Comparison of ENCODE assay signal across 2 cellular contexts in the genomic region with DNA sequence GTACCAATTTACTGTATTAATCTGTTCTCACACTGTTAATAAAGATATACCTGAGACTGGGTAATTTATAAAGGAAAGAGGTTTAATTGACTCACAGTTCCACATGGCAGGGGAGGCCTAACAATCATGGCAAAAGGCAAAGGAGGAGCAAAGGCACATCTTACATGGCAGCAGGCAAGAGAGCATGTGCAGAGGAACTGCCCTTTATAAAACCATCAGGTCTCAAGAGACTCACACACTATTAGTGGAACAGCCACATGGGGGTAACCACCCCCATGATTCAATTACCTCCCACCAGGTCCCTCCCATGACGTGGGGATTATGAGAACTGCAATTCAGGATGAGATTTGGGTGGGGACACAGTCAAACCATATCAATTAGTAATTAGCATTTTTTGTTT.
TF ChIP-seq lines count a peak whose summit lies in the region.

No MANE protein-coding gene starts in this region.

TF ChIP-seq in HEK293, 187 proteins besides CTCF, POLR2A, EP300 and RAD21:
- TF ChIP-seq SETDB1 (IDR thresholded peaks at IDR 0.05; ENCODE audit: insufficient read length, low read length): peak; percentile 67

TF ChIP-seq in K562, 482 proteins besides CTCF, POLR2A, EP300 and RAD21:
- peak; percentile 99 for TF ChIP-seq ZNF431 (CRISPR knock-in tag; IDR thresholded peaks at IDR 0.05)
